In the genomic region with DNA sequence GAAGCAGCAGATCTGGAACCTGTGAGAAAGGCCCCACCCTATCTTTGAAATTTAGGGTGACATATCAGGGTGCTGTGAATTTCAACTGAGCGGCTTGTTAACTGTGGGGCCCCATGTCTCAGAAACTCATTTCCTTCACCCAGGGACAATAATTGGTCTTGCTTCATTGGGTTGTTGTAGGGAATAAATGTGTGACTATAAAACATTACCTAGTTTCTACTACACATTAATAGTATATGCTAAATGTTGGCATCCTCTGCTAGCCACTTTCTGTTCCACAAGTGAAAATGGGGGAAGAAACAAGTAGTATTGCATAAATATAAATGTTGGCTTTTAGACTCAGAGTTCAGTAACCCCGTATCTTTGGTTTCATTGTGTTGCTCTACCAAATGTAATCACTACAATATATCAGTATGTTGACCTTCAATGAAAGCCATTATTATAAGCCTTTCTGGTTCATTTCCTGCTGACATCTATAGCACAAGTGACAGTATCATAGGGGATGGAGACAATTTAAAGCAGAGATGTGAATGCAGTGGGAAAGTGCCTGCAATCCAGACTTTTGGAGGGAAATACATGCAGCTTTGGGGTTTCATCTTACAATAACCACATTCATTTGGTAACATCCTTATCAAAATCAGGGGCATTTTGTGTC, we compare ENCODE assay signal across 1 cellular context.
TF ChIP-seq lines count a peak whose summit lies in the region.

No MANE protein-coding gene starts in this region.

TF ChIP-seq in IMR-90, 13 proteins besides CTCF, POLR2A, EP300 and RAD21:
- no peak for TF ChIP-seq FOS (IDR thresholded peaks at IDR 0.05; ENCODE audit: low read depth, low read length)
- TF ChIP-seq MAFK (IDR thresholded peaks at IDR 0.05; ENCODE audit: low read depth, low read length) = no peak
- TF ChIP-seq, protein P1, sequence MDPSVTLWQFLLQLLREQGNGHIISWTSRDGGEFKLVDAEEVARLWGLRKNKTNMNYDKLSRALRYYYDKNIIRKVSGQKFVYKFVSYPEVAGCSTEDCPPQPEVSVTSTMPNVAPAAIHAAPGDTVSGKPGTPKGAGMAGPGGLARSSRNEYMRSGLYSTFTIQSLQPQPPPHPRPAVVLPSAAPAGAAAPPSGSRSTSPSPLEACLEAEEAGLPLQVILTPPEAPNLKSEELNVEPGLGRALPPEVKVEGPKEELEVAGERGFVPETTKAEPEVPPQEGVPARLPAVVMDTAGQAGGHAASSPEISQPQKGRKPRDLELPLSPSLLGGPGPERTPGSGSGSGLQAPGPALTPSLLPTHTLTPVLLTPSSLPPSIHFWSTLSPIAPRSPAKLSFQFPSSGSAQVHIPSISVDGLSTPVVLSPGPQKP (IDR thresholded peaks at IDR 0.05; ENCODE audit: borderline replicate concordance, low read depth, low read length) = no peak
- no peak for TF ChIP-seq MXI1 (IDR thresholded peaks at IDR 0.05; ENCODE audit: borderline replicate concordance, low read depth, low read length)
- TF ChIP-seq RFX5 (IDR thresholded peaks at IDR 0.05; ENCODE audit: low read depth, low read length) = no peak
- TF ChIP-seq NFE2L2 (IDR thresholded peaks at IDR 0.05; ENCODE audit: low read depth, low read length) = no peak
- no peak for TF ChIP-seq RCOR1 (IDR thresholded peaks at IDR 0.05; ENCODE audit: insufficient replicate concordance, low read length)
- no peak for TF ChIP-seq BHLHE40 (IDR thresholded peaks at IDR 0.05; ENCODE audit: low read depth, low read length)
- TF ChIP-seq, protein P2, sequence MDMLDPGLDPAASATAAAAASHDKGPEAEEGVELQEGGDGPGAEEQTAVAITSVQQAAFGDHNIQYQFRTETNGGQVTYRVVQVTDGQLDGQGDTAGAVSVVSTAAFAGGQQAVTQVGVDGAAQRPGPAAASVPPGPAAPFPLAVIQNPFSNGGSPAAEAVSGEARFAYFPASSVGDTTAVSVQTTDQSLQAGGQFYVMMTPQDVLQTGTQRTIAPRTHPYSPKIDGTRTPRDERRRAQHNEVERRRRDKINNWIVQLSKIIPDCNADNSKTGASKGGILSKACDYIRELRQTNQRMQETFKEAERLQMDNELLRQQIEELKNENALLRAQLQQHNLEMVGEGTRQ (IDR thresholded peaks at IDR 0.05; ENCODE audit: low read depth, low read length) = no peak
- TF ChIP-seq SMC3 (IDR thresholded peaks at IDR 0.05; ENCODE audit: low read depth, low read length) = no peak
- no peak for TF ChIP-seq MAZ (IDR thresholded peaks at IDR 0.05; ENCODE audit: borderline replicate concordance, low read depth, low read length)
- no peak for TF ChIP-seq CEBPB (IDR thresholded peaks at IDR 0.05; ENCODE audit: low read depth, low read length)
- no peak for TF ChIP-seq CHD1 (IDR thresholded peaks at IDR 0.05; ENCODE audit: low read depth, low read length)
